Comparison of ENCODE assay signal across 8 cellular contexts in the genomic region with DNA sequence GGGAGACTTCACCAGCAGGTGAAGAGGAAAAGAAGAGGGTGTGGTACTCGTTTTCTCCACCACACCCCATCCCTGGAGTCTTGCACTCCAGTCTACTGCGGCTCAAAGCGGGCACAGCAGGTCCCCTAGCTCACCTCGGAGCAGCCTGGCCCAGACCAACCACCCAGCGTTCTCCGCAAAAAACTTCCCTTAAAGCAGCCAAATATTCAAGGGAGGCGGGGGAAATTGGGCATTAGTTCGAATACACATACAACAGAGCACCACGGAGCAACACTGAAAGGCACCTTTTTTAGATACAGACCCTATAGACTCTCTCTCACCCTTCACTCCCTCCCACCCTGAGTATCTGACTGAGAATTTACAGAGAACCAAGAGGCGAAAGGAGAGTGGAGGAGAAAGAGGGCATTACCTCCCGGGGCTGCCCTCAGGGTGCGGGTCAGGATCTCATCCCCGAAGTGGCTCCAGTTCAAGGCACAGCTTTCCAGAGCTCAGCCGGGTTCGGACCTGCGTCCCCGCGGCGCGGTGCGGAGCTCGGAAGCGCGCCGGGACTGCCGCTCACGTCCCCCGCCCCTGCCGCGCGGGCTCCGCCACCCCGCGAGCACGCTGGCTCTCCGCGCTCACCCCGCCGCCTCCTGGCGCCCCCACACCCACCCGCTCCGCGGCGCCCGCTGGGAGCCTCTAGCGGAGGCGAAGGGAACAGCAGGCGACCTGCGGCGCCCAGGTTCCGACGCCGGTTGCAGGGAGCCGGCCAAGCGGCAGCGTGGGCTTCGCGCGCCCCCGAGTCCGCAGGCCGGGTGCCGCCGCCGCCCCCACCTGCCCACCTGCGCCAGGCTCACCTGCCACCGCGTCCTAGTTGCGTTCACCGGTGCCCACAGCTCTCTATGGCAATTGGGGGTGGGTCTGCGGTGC. TPM values are rescaled to one million over a fixed set of nuclear protein-coding genes. Genes with fewer than 3 reads are reported as not detected.
DNase-seq lines count a peak whose midpoint lies in the region; ATAC-seq, FAIRE-seq and TF ChIP-seq lines count a peak whose summit lies in the region.

No MANE protein-coding gene starts in this region.

- H3K79me2 ChIP-seq in hepatocyte, result no peaks in the 10 kb centered on the region

- CTCF ChIA-PET in A549 (lab: Yijun Ruan, JAX), result interaction anchor here (0.8 to 3.2 kb wide), 16 partner anchors 9 to 954 kb away, joined by 3 to 18 read pairs (median 3); no protein-coding TSS in a partner anchor

- peak overlapping the region; percentile 47 for H3K4me3 Mint-ChIP-seq in activated naive CD8-positive, alpha-beta T cell

- 2% methylated on average over 29 of the region's 71 CpGs for WGBS in A549 (ENCODE audit: missing lambda C conversion rate)
- WGBS in hepatocyte (ENCODE audit: low lambda C conversion rate, missing lambda C conversion rate), result under 1% methylated on average over 30 of the region's 71 CpGs

- H3K4me3 ChIP-seq in A549, result peak overlapping the region; percentile 51
- H3K4me3 ChIP-seq in hepatocyte, result peak overlapping the region; percentile 67
- H3K4me3 ChIP-seq in rectal smooth muscle tissue (ENCODE audit: low read length), result peak overlapping the region; percentile 54

- H3K9ac ChIP-seq in rectal smooth muscle tissue (ENCODE audit: low read length), result no peak overlapping the region

- peak; percentile 70 to 85 for ATAC-seq in A549
- ATAC-seq in GM18508 (IDR thresholded peaks at IDR 0.05; ENCODE audit: insufficient read depth, unreplicated experiment), result peak; percentile 74
- ATAC-seq in HG02938 (IDR thresholded peaks at IDR 0.05; ENCODE audit: unreplicated experiment), result peak; percentile 75

- H3K27me3 Mint-ChIP-seq in activated naive CD8-positive, alpha-beta T cell, result peaks cover 42% of the 10 kb centered on the region

- H3K4me1 ChIP-seq in A549, result peaks cover 22% of the 10 kb centered on the region
- H3K4me1 ChIP-seq in hepatocyte (ENCODE audit: insufficient read depth), result no peaks in the 10 kb centered on the region
- peaks cover 7% of the 10 kb centered on the region for H3K4me1 ChIP-seq in rectal smooth muscle tissue (ENCODE audit: control insufficient read depth, insufficient read depth, low read length)

- H3K27ac ChIP-seq in A549 (peak overlapping the region; percentile 25 to 69; a peak in 4 of 6 replicates), hepatocyte (no peak overlapping the region), rectal smooth muscle tissue (ENCODE audit: low read depth, low read length) (no peak overlapping the region)

- H3K36me3 Mint-ChIP-seq in activated naive CD8-positive, alpha-beta T cell, result no peaks in the 10 kb centered on the region

- no peak for TF ChIP-seq POLR2A in A549 (IDR thresholded peaks at IDR 0.05; ENCODE audit: low read length)

- peak; percentile 47 to 56 for DNase-seq in A549 (ENCODE audit: low read depth in 1 of 2, low spot score in 1 of 2)
- DNase-seq in NCI-H2196 (lab: John Stamatoyannopoulos, UW; ENCODE audit: unreplicated experiment), result peak; percentile 72
- peak; percentile 85 for DNase-seq in hepatocyte (ENCODE audit: low spot score)
- DNase-seq in NOMO-1 treated with dmso at 0.1 percent for 144 hours (lab: John Stamatoyannopoulos, UW; ENCODE audit: unreplicated experiment), result no peak

- no peak for TF ChIP-seq EP300 in A549 (IDR thresholded peaks at IDR 0.05)

- no peak overlapping the region for H3K27ac Mint-ChIP-seq in activated naive CD8-positive, alpha-beta T cell

- POLR2A ChIA-PET in A549 (lab: Yijun Ruan, JAX), result no interaction called here

- H3K9me3 ChIP-seq in A549 (no peaks in the 10 kb centered on the region), hepatocyte (ENCODE audit: low read depth) (no peaks in the 10 kb centered on the region)

- peak; percentile 46 to 65 for TF ChIP-seq RAD21 in A549 (conservative IDR thresholded peaks at IDR 0.05 in 1 of 2, IDR thresholded peaks at IDR 0.05 in 1 of 2)

- peak overlapping the region; percentile 69 for H2AFZ ChIP-seq in hepatocyte

- no peaks in the 10 kb centered on the region for H3K9me3 Mint-ChIP-seq in activated naive CD8-positive, alpha-beta T cell (ENCODE audit: low read depth)

- peak; percentile 69 for TF ChIP-seq CTCF in A549 (IDR thresholded peaks at IDR 0.05)
- peak; percentile 62 for TF ChIP-seq CTCF in hepatocyte (IDR thresholded peaks at IDR 0.05; ENCODE audit: poor library complexity)

- H3K4me1 Mint-ChIP-seq in activated naive CD8-positive, alpha-beta T cell (ENCODE audit: low read depth), result peaks cover 22% of the 10 kb centered on the region

- no peaks in the 10 kb centered on the region for H3K36me3 ChIP-seq in hepatocyte (replicated peaks; ENCODE audit: insufficient read depth, low read depth)
- H3K36me3 ChIP-seq in rectal smooth muscle tissue (ENCODE audit: control insufficient read depth, insufficient read depth, low read length), result no peaks in the 10 kb centered on the region

- peaks cover 59% of the 10 kb centered on the region for H3K27me3 ChIP-seq in hepatocyte
- peaks cover 17% of the 10 kb centered on the region for H3K27me3 ChIP-seq in rectal smooth muscle tissue (ENCODE audit: control insufficient read depth, insufficient read depth, low read length)

- FAIRE-seq in A549 (lab: Jason Lieb, UNC), result no peak

- H4K20me1 ChIP-seq in hepatocyte (ENCODE audit: insufficient read depth, poor library complexity, severe bottlenecking), result no peaks in the 10 kb centered on the region

- H3K9me2 ChIP-seq in hepatocyte (replicated peaks; ENCODE audit: insufficient read depth), result no peaks in the 10 kb centered on the region

- H3K4me2 ChIP-seq in A549 (peak overlapping the region; percentile 100), hepatocyte (peak overlapping the region; percentile 97)

TF ChIP-seq in A549, 52 proteins besides CTCF, POLR2A, EP300 and RAD21:
- TF ChIP-seq, protein P1, sequence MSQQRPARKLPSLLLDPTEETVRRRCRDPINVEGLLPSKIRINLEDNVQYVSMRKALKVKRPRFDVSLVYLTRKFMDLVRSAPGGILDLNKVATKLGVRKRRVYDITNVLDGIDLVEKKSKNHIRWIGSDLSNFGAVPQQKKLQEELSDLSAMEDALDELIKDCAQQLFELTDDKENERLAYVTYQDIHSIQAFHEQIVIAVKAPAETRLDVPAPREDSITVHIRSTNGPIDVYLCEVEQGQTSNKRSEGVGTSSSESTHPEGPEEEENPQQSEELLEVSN (IDR thresholded peaks at IDR 0.05; ENCODE audit: borderline replicate concordance, low read depth), result 0 out of 2 replicates have a peak, but pooled peaks have one; percentile 24
- TF ChIP-seq SMC3 (IDR thresholded peaks at IDR 0.05) (peak; percentile 64), RARB (CRISPR knock-in tag; IDR thresholded peaks at IDR 0.05) (no peak), SREBF2 (IDR thresholded peaks at IDR 0.05) (no peak)

RNA-seq across cellular contexts. Expression of a gene that starts 1.5 kb away (rescaled TPM):
- polyA plus RNA-seq in A549 (2011; rRNA removed), result 0.14 and 0.22 TPM in 2 replicates
- polyA plus RNA-seq in A549 (2012; cell fraction: cytosol; rRNA removed), result not detected in 2 replicates
- polyA plus RNA-seq in A549 (2012; cell fraction: nucleus; rRNA removed), result not detected in 2 replicates
- polyA plus RNA-seq in A549 (2017; fragmentation: RNase III; extraction: RNeasy Plus Mini Kit Qiagen cat#74134 plus additional on column Dnase treatment), result not detected in 3 replicates
- 0.29 TPM in 1 of 2 replicates, not detected in the other for polyA minus RNA-seq in A549 (2011; rRNA and poly(A)+ RNA removed)
- 1.2 and 1.6 TPM in 2 replicates for total RNA-seq in hepatocyte
- 0.33 and 1.4 TPM in 2 replicates for polyA plus RNA-seq in hepatocyte

Comparison
In these comparisons a context has a peak if more than half of its experiments do, and no peak if none do; other contexts are left out.
1. H3K27ac ChIP-seq: peak in A549 (2 of 2); none in hepatocyte (single experiment) and rectal smooth muscle tissue (single experiment).
2. Peak in every context shown above with its lines, with median percentiles within 50 percentile points of each other: ATAC-seq and H3K4me3 ChIP-seq.